ENCODE assay signal across 8 cellular contexts in the genomic region with DNA sequence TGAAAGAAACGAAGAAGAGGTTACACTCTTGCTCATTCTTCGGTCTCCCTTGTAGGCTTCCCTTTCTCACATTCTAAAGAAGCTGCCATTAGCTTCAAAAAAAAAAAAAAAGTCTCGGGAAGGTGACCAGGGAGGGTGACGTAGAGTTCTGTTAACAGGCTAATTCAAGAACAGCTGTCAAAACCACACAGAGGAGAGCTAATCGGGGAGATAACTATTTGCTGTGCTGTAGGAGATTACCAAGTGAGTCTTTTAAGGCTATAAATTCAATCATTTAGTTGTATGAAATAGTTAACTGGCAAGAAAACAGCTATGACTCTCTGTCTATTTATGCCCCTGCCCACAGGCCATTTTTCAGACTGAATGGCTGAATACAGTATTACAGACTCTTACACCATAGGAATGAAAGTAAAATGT.
DNase-seq lines count a peak whose midpoint lies in the region; ATAC-seq and TF ChIP-seq lines count a peak whose summit lies in the region.

No MANE protein-coding gene starts in this region.

- no peaks in the 10 kb centered on the region for H3K27me3 ChIP-seq in left lung
- H3K27me3 ChIP-seq in subcutaneous abdominal adipose tissue (ENCODE audit: control insufficient read depth in 5 of 5, insufficient read depth in 4 of 5, low read length in 5 of 5): no peaks in the 10 kb centered on the region

- H3K4me3 ChIP-seq in left lung: peak overlapping the region; percentile 31 to 36
- H3K4me3 ChIP-seq in subcutaneous abdominal adipose tissue (ENCODE audit: low read depth in 1 of 5, low read length in 5 of 5): peak overlapping the region; percentile 69 to 99 (median 86)

- DNase-seq in HS-27A (ENCODE audit: low read depth) (peak; percentile 52), caudate nucleus (lab: John Stamatoyannopoulos, UW) (peak in 3 of 61 donors; percentile 12 to 37 (median 19)), left lung (no peak), T1000 (lab: John Stamatoyannopoulos, UW) (no peak), GOT3 (lab: John Stamatoyannopoulos, UW) (no peak)

- H3K9me3 ChIP-seq in left lung (no peaks in the 10 kb centered on the region), subcutaneous abdominal adipose tissue (ENCODE audit: control insufficient read depth in 5 of 5, low read length in 5 of 5) (no peaks in the 10 kb centered on the region)

- no peaks in the 10 kb centered on the region for H3K4me1 ChIP-seq in left lung
- peaks cover 0 to 12% (median 6%) of the 10 kb centered on the region in 5 donors for H3K4me1 ChIP-seq in subcutaneous abdominal adipose tissue (ENCODE audit: control insufficient read depth in 5 of 5, insufficient read depth in 5 of 5, low read length in 5 of 5)

- H3K9ac ChIP-seq in subcutaneous abdominal adipose tissue (ENCODE audit: low read length in 5 of 5): peak overlapping the region; percentile 49 to 98 (median 82)

- H3K36me3 ChIP-seq in left lung (peaks cover 0 to 42% of the 10 kb centered on the region in 2 donors), subcutaneous abdominal adipose tissue (ENCODE audit: control insufficient read depth in 5 of 5, insufficient read depth in 5 of 5, low read length in 5 of 5) (peaks cover 2 to 11% (median 8%) of the 10 kb centered on the region in 5 donors)

- peak overlapping the region; percentile 82 for H3K27ac ChIP-seq in caudate nucleus (ENCODE audit: low read depth, low read length)
- peak overlapping the region; percentile 85 to 95 for H3K27ac ChIP-seq in left lung
- peak overlapping the region; percentile 95 for H3K27ac ChIP-seq in subcutaneous abdominal adipose tissue (ENCODE audit: low read depth, low read length)

- TF ChIP-seq CTCF in left lung (IDR thresholded peaks at IDR 0.05): no peak

- intact Hi-C loops in left lung (cut with DNase I): no loop called here

- ATAC-seq in left lung: peak; percentile 66
- ATAC-seq in HG03108 (IDR thresholded peaks at IDR 0.05; ENCODE audit: unreplicated experiment): no peak
- no peak for ATAC-seq in HG03196 (IDR thresholded peaks at IDR 0.05; ENCODE audit: unreplicated experiment)
